ENCODE assay signal across 8 cellular contexts in the genomic region with DNA sequence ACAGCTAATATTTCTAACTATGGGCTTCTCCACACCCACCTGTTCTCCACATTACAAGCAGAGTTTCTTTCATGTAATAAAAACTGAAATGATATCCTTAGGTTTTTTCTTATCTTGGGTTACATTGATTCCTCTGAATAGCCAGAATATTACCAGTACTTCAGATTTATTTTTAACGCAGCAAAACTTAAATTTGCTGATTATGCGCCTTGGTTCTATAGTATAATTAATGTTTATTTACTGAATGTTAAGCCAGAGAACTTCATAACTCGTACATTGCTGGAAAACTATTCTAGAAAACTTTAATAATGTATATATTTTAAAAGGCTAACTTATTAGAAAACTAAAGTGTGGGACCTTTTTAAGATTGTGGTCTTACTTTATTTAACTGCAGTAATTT.
"Had no signal": no experiment of that assay in that cellular context is flagged by ENCODE, and none has a peak within 500 bp of the region (broad histone marks: within the 10 kb centered on the region; RNA-seq: fewer than 3 reads in every experiment).

No MANE protein-coding gene starts in this region.

- H3K4me3 ChIP-seq: GM12878 had no signal

- FAIRE-seq: G401.6, GM12878, GM12891, GM12892, GM18507, GM19239 had no signal

- DNase-seq: GDM1, GF-D8 had no signal

- ATAC-seq: GM12878 had no signal
